In the genomic region with DNA sequence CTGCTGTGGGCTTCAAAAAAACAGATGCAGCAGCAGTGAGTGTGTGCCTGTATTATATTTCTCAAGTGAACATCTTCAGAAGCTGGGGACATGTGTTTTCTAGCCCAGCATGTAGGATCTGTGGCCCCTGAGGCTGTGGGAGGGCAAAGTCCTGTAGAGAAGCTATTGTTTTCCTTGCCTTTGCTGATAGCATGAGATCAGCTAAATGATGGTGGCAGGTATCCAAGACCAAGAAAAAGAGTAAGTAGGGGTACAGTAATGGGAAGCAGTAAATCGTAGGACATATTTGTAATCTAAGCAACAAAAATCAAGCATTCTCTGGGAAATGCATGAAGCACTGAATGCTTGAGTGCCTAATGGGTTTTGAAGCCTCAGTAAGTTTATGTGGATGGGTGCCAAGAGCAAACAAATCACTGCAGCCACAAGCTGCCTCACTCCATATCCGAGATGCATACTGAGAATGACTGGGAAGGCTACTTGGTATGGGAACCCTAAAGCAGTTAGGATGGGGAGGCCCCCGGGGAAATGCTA, we compare ENCODE assay signal across 11 cellular contexts.
A peak's percentile ranks its signal among the peaks of the same experiment; 100 is the strongest.
DNase-seq lines count a peak whose midpoint lies in the region; ATAC-seq and TF ChIP-seq lines count a peak whose summit lies in the region.
"Had no signal": no experiment of that assay in that cellular context is flagged by ENCODE, and none has a peak within 500 bp of the region (broad histone marks: within the 10 kb centered on the region; RNA-seq: fewer than 3 reads in every experiment).

No MANE protein-coding gene starts in this region.

- H3K27ac ChIP-seq in dorsolateral prefrontal cortex, result peak overlapping the region in 33 of 59 donors; percentile 1 to 71 (median 33)

- ATAC-seq in GM21390 (IDR thresholded peaks at IDR 0.05; ENCODE audit: unreplicated experiment), result no peak

- no peaks in the 10 kb centered on the region for H3K27me3 ChIP-seq in dorsolateral prefrontal cortex

- no peak overlapping the region for H3K4me3 ChIP-seq in dorsolateral prefrontal cortex

- intact Hi-C loops in dorsolateral prefrontal cortex (cut with DNase I), result no loop called here

- peak; percentile 32 for DNase-seq in H4 (ENCODE audit: low spot score)
- peak; percentile 90 for DNase-seq in NCI-H345 (lab: John Stamatoyannopoulos, UW)
- no peak for DNase-seq in dorsolateral prefrontal cortex
- peak; percentile 39 for DNase-seq in pons (ENCODE audit: low spot score)
- no peak for DNase-seq in NCI-H1048 (lab: John Stamatoyannopoulos, UW)
- no peak for DNase-seq in activated naive CD4-positive, alpha-beta T cell treated with Interleukin-2 at 50 U/mL for 16 hours
- DNase-seq in HT-29 (ENCODE audit: low spot score), result no peak
- DNase-seq: activated naive CD4-positive, alpha-beta T cell treated with anti-CD3 and anti-CD28 coated beads, Interleukin-2, amount 50 U/mL, for 16 hours; NCI-H510A treated with DMSO at 0.1 percent for 48 hours; stimulated activated CD4-positive, alpha-beta T cell treated with anti-CD3 and anti-CD28 coated beads, Interleukin-4, amount 100 ng/mL, for 1 hour had no signal

- TF ChIP-seq CTCF in dorsolateral prefrontal cortex (IDR thresholded peaks at IDR 0.05 in 54 of 56, conservative IDR thresholded peaks at IDR 0.05 in 2 of 56; ENCODE audit: low read depth in 1 of 56, partially characterized antibody in 56 of 56), result no peak

Comparison
In these comparisons a context has a peak if more than half of its experiments do, and no peak if none do; other contexts are left out.
1. DNase-seq: peak in H4 (single experiment), NCI-H345 (single experiment) and pons (single experiment); none in dorsolateral prefrontal cortex (0 of 10), NCI-H1048 (single experiment), activated naive CD4-positive, alpha-beta T cell treated with Interleukin-2 at 50 U/mL for 16 hours (single experiment) and HT-29 (single experiment).